Comparison of ENCODE assay signal across 2 cellular contexts in the genomic region with DNA sequence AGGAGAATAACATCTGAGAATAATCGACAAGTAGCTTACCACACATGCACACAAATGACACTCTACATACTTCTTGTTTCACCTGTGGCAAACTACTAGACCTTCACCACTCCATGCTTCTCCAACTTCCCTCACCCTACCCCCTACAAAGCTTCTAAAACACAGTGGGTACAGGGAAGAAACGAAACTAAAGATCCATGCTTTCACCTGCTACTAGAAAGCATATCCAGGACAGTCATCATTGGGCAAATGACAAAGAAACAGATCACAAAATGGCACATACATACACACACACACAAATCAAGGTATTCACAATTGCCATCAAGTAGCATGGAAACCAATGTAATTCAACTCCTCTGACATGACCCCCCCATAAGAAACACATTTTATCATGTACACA.
TF ChIP-seq lines count a peak whose summit lies in the region.

No MANE protein-coding gene starts in this region.

TF ChIP-seq in SK-N-SH, 30 proteins besides CTCF, POLR2A, EP300 and RAD21 (continued from another document):
- TF ChIP-seq RFX5 (IDR thresholded peaks at IDR 0.05; ENCODE audit: low read length) (no peak), MXI1 (IDR thresholded peaks at IDR 0.05; ENCODE audit: low read depth, low read length) (no peak), JUND (IDR thresholded peaks at IDR 0.05) (no peak), RXRA (IDR thresholded peaks at IDR 0.05; ENCODE audit: borderline replicate concordance, low read depth) (no peak)

TF ChIP-seq in SK-N-SH treated with all-trans-retinoic acid at 6 μM for 48 hours, 23 proteins besides CTCF, POLR2A, EP300 and RAD21 (continued from another document):
- TF ChIP-seq, protein P1, sequence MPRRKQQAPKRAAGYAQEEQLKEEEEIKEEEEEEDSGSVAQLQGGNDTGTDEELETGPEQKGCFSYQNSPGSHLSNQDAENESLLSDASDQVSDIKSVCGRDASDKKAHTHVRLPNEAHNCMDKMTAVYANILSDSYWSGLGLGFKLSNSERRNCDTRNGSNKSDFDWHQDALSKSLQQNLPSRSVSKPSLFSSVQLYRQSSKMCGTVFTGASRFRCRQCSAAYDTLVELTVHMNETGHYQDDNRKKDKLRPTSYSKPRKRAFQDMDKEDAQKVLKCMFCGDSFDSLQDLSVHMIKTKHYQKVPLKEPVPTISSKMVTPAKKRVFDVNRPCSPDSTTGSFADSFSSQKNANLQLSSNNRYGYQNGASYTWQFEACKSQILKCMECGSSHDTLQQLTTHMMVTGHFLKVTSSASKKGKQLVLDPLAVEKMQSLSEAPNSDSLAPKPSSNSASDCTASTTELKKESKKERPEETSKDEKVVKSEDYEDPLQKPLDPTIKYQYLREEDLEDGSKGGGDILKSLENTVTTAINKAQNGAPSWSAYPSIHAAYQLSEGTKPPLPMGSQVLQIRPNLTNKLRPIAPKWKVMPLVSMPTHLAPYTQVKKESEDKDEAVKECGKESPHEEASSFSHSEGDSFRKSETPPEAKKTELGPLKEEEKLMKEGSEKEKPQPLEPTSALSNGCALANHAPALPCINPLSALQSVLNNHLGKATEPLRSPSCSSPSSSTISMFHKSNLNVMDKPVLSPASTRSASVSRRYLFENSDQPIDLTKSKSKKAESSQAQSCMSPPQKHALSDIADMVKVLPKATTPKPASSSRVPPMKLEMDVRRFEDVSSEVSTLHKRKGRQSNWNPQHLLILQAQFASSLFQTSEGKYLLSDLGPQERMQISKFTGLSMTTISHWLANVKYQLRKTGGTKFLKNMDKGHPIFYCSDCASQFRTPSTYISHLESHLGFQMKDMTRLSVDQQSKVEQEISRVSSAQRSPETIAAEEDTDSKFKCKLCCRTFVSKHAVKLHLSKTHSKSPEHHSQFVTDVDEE (CRISPR knock-in tag; IDR thresholded peaks at IDR 0.05), result no peak
- TF ChIP-seq TCF4 (CRISPR knock-in tag; IDR thresholded peaks at IDR 0.05; ENCODE audit: borderline replicate concordance) (no peak), BACH2 (CRISPR knock-in tag; IDR thresholded peaks at IDR 0.05; ENCODE audit: borderline replicate concordance) (no peak), SNAI2 (CRISPR knock-in tag; IDR thresholded peaks at IDR 0.05) (no peak), ESRRG (CRISPR knock-in tag; IDR thresholded peaks at IDR 0.05) (no peak), RARB (CRISPR knock-in tag; IDR thresholded peaks at IDR 0.05) (no peak), ZNF70 (CRISPR knock-in tag; IDR thresholded peaks at IDR 0.05) (no peak), ZNF8 (CRISPR knock-in tag; IDR thresholded peaks at IDR 0.05) (no peak), PPARA (CRISPR knock-in tag; IDR thresholded peaks at IDR 0.05; ENCODE audit: borderline replicate concordance) (no peak), ZFP3 (CRISPR knock-in tag; IDR thresholded peaks at IDR 0.05) (no peak), ARNTL (CRISPR knock-in tag; IDR thresholded peaks at IDR 0.05; ENCODE audit: borderline replicate concordance, low read depth) (no peak), ISL1 (CRISPR knock-in tag; IDR thresholded peaks at IDR 0.05) (no peak), GLIS3 (CRISPR knock-in tag; IDR thresholded peaks at IDR 0.05) (no peak), CSDC2 (CRISPR knock-in tag; IDR thresholded peaks at IDR 0.05) (no peak)
- TF ChIP-seq, protein P2, sequence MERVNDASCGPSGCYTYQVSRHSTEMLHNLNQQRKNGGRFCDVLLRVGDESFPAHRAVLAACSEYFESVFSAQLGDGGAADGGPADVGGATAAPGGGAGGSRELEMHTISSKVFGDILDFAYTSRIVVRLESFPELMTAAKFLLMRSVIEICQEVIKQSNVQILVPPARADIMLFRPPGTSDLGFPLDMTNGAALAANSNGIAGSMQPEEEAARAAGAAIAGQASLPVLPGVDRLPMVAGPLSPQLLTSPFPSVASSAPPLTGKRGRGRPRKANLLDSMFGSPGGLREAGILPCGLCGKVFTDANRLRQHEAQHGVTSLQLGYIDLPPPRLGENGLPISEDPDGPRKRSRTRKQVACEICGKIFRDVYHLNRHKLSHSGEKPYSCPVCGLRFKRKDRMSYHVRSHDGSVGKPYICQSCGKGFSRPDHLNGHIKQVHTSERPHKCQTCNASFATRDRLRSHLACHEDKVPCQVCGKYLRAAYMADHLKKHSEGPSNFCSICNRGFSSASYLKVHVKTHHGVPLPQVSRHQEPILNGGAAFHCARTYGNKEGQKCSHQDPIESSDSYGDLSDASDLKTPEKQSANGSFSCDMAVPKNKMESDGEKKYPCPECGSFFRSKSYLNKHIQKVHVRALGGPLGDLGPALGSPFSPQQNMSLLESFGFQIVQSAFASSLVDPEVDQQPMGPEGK (CRISPR knock-in tag; IDR thresholded peaks at IDR 0.05; ENCODE audit: borderline replicate concordance), result no peak
- TF ChIP-seq, protein P3, sequence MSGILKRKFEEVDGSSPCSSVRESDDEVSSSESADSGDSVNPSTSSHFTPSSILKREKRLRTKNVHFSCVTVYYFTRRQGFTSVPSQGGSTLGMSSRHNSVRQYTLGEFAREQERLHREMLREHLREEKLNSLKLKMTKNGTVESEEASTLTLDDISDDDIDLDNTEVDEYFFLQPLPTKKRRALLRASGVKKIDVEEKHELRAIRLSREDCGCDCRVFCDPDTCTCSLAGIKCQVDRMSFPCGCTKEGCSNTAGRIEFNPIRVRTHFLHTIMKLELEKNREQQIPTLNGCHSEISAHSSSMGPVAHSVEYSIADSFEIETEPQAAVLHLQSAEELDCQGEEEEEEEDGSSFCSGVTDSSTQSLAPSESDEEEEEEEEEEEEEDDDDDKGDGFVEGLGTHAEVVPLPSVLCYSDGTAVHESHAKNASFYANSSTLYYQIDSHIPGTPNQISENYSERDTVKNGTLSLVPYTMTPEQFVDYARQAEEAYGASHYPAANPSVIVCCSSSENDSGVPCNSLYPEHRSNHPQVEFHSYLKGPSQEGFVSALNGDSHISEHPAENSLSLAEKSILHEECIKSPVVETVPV (CRISPR knock-in tag; IDR thresholded peaks at IDR 0.05), result no peak
- TF ChIP-seq, protein P4, sequence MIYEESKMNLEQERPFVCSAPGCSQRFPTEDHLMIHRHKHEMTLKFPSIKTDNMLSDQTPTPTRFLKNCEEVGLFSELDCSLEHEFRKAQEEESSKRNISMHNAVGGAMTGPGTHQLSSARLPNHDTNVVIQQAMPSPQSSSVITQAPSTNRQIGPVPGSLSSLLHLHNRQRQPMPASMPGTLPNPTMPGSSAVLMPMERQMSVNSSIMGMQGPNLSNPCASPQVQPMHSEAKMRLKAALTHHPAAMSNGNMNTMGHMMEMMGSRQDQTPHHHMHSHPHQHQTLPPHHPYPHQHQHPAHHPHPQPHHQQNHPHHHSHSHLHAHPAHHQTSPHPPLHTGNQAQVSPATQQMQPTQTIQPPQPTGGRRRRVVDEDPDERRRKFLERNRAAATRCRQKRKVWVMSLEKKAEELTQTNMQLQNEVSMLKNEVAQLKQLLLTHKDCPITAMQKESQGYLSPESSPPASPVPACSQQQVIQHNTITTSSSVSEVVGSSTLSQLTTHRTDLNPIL (CRISPR knock-in tag; IDR thresholded peaks at IDR 0.05; ENCODE audit: low read depth), result no peak
TF ChIP-seq in SK-N-SH treated with all-trans-retinoic acid at 6 μM for 48 hours: peak in this region for 0.
